2 cellular contexts compared by ENCODE assay signal in genomic region chr9:101451498-101451897, GRCh38.
A peak's percentile ranks its signal among the peaks of the same experiment; 100 is the strongest.
TF ChIP-seq lines count a peak whose summit lies in the region.

No MANE protein-coding gene starts in this region.

TF ChIP-seq in HepG2, 621 proteins besides CTCF, POLR2A, EP300 and RAD21:
- TF ChIP-seq ZNF670 (CRISPR knock-in tag; IDR thresholded peaks at IDR 0.05; ENCODE audit: borderline replicate concordance) (no peak), AFF4 (CRISPR knock-in tag; IDR thresholded peaks at IDR 0.05) (no peak), RARG (CRISPR knock-in tag; IDR thresholded peaks at IDR 0.05; ENCODE audit: low read depth) (no peak), ZNF431 (CRISPR knock-in tag; IDR thresholded peaks at IDR 0.05; ENCODE audit: borderline replicate concordance, low read depth) (peak; percentile 99), ZNF550 (CRISPR knock-in tag; IDR thresholded peaks at IDR 0.05; ENCODE audit: borderline replicate concordance) (no peak)

TF ChIP-seq in K562, 482 proteins besides CTCF, POLR2A, EP300 and RAD21:
- TF ChIP-seq PHTF2 (CRISPR knock-in tag; IDR thresholded peaks at IDR 0.05), result no peak
- peak; percentile 93 for TF ChIP-seq ZNF431 (CRISPR knock-in tag; IDR thresholded peaks at IDR 0.05)
